Comparison of ENCODE assay signal across 1 cellular context in genomic region chr1:156659994-156660751, GRCh38.
TF ChIP-seq lines count a peak whose summit lies in the region.

No MANE protein-coding gene starts in this region.

TF ChIP-seq in endothelial cell of umbilical vein, 7 proteins besides CTCF, POLR2A, EP300 and RAD21:
- TF ChIP-seq FOS (IDR thresholded peaks at IDR 0.05; ENCODE audit: borderline replicate concordance, insufficient read depth, low read length) (peak; percentile 97), MYC (IDR thresholded peaks at IDR 0.05; ENCODE audit: low read depth, low read length) (peak; percentile 73), MAX (IDR thresholded peaks at IDR 0.05; ENCODE audit: insufficient read depth, insufficient read length) (no peak), POLR2AphosphoS5 (IDR thresholded peaks at IDR 0.05; ENCODE audit: insufficient read depth, low read depth, low read length) (peak; percentile 97), GATA2 (IDR thresholded peaks at IDR 0.05; ENCODE audit: insufficient read depth, insufficient read length, low read depth, low read length) (no peak), JUN (IDR thresholded peaks at IDR 0.05; ENCODE audit: borderline replicate concordance, insufficient read depth, insufficient read length, low read depth) (peak; percentile 88), EZH2 (IDR thresholded peaks at IDR 0.05; ENCODE audit: borderline replicate concordance, low read depth, low read length, severe bottlenecking) (no peak)
